ENCODE assay signal across 12 cellular contexts in the genomic region with DNA sequence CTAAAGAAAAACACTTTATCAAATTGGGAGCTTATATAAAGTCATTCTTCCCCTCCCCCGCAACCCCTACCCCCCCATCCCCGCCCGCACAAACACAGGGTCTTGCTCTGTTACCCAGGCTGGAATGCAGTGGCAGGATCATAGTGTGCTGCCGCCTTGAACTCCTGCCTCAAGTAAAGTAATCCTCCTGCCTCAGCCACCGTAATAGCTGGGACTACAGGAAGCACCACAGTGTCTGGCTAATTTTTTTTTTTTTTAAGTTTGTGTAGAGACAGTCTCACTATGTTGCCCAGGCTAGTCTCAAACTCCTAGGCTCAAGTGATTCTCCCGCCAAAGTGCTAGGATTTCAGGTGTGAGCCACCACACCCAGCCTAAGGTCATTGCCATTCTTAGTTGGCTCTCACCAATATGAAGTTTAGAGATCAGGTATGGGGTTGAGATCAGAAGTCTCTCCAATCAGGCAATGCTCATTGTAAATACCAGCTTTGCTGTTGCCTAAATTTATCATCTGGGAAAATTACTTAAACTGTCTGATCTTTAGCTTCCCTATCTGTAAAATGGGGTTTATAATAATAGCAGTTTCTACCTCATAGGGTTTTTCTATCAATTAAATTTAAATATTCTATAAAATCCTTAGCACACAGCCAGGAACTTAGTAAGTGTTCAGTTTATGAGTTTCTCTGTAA.
A peak's percentile ranks its signal among the peaks of the same experiment; 100 is the strongest.
DNase-seq lines count a peak whose midpoint lies in the region; ATAC-seq and TF ChIP-seq lines count a peak whose summit lies in the region.
"Had no signal": no experiment of that assay in that cellular context is flagged by ENCODE, and none has a peak within 500 bp of the region (broad histone marks: within the 10 kb centered on the region; RNA-seq: fewer than 3 reads in every experiment).

No MANE protein-coding gene starts in this region.

- peak overlapping the region; percentile 48 to 65 for H3K4me3 Mint-ChIP-seq in activated T-cell treated with anti-CD3 and anti-CD28 coated beads, Interleukin-2, amount 50 U/mL, for 72 hours
- H3K4me3 Mint-ChIP-seq in T-cell = peak overlapping the region; percentile 10 to 57 (median 14)
- H3K4me3 Mint-ChIP-seq in immature natural killer cell = peak overlapping the region in 4 of 5 donors; percentile 26 to 58 (median 44)
- no peak overlapping the region for H3K4me3 Mint-ChIP-seq in stimulated activated naive B cell treated with anti-CD40 and anti-IgM and Interleukin-4, amounts not matched to agents 10 μg/mL and 1 μg/mL and 100 μg/mL, for 72 hours

- no peak for DNase-seq in activated T-cell treated with anti-CD3 and anti-CD28 coated beads, Interleukin-2, amount 50 U/mL, for 72 hours
- no peak for DNase-seq in activated T-cell treated with anti-CD3 and anti-CD28 coated beads, Interleukin-2, amount 50 U/mL, for 1 hour
- no peak for DNase-seq in T-cell
- DNase-seq in immature natural killer cell = no peak
- DNase-seq in stimulated activated naive B cell treated with anti-CD40 and anti-IgM and Interleukin-4, amounts not matched to agents 10 μg/mL and 1 μg/mL and 100 μg/mL, for 72 hours = no peak
- DNase-seq in EL = no peak
- DNase-seq: GF-D8, kidney, NCI-H146, NCI-H774 had no signal

- H3K27me3 Mint-ChIP-seq in activated T-cell treated with anti-CD3 and anti-CD28 coated beads, Interleukin-2, amount 50 U/mL, for 72 hours (ENCODE audit: low read depth) = no peaks in the 10 kb centered on the region
- no peaks in the 10 kb centered on the region for H3K27me3 Mint-ChIP-seq in T-cell
- peaks cover 0 to 3% (median 2%) of the 10 kb centered on the region in 3 donors for H3K27me3 Mint-ChIP-seq in immature natural killer cell (ENCODE audit: low read depth in 3 of 3)
- no peaks in the 10 kb centered on the region for H3K27me3 Mint-ChIP-seq in stimulated activated naive B cell treated with anti-CD40 and anti-IgM and Interleukin-4, amounts not matched to agents 10 μg/mL and 1 μg/mL and 100 μg/mL, for 72 hours

- CTCF ChIA-PET in T-cell (lab: Charles Lee) = interaction anchor here (0.8 to 1.7 kb wide), 5 partner anchors 8 to 59 kb away, joined by 3 to 6 read pairs (median 4); no protein-coding TSS in a partner anchor

- POLR2A ChIA-PET in T-cell (lab: Charles Lee) = interaction anchor here (0.6 to 1.0 kb wide), 6 partner anchors 14 to 124 kb away, joined by 3 to 6 read pairs (median 3); no protein-coding TSS in a partner anchor

- peaks cover 97% of the 10 kb centered on the region for H3K4me1 Mint-ChIP-seq in activated T-cell treated with anti-CD3 and anti-CD28 coated beads, Interleukin-2, amount 50 U/mL, for 72 hours (ENCODE audit: low read depth)
- H3K4me1 Mint-ChIP-seq in T-cell (peaks cover 97 to 100% (median 99%) of the 10 kb centered on the region in 3 donors), immature natural killer cell (peaks cover 66 to 97% of the 10 kb centered on the region in 2 donors)
- peaks cover 42 to 92% of the 10 kb centered on the region in 2 donors for H3K4me1 Mint-ChIP-seq in stimulated activated naive B cell treated with anti-CD40 and anti-IgM and Interleukin-4, amounts not matched to agents 10 μg/mL and 1 μg/mL and 100 μg/mL, for 72 hours

- peak overlapping the region; percentile 89 for H3K27ac Mint-ChIP-seq in activated T-cell treated with anti-CD3 and anti-CD28 coated beads, Interleukin-2, amount 50 U/mL, for 72 hours
- H3K27ac Mint-ChIP-seq in T-cell (peak overlapping the region; percentile 86 to 95), immature natural killer cell (peak overlapping the region; percentile 78 to 88 (median 82))
- peak overlapping the region; percentile 59 for H3K27ac Mint-ChIP-seq in stimulated activated naive B cell treated with anti-CD40 and anti-IgM and Interleukin-4, amounts not matched to agents 10 μg/mL and 1 μg/mL and 100 μg/mL, for 72 hours

- peaks cover 0 to 3% of the 10 kb centered on the region in 2 donors for H3K9me3 Mint-ChIP-seq in activated T-cell treated with anti-CD3 and anti-CD28 coated beads, Interleukin-2, amount 50 U/mL, for 72 hours
- no peaks in the 10 kb centered on the region for H3K9me3 Mint-ChIP-seq in T-cell
- H3K9me3 Mint-ChIP-seq in immature natural killer cell = no peaks in the 10 kb centered on the region
- H3K9me3 Mint-ChIP-seq in stimulated activated naive B cell treated with anti-CD40 and anti-IgM and Interleukin-4, amounts not matched to agents 10 μg/mL and 1 μg/mL and 100 μg/mL, for 72 hours = peaks cover 0 to 2% of the 10 kb centered on the region in 2 donors

- peak; percentile 18 to 21 for ATAC-seq in activated T-cell treated with anti-CD3 and anti-CD28 coated beads, Interleukin-2, amount 50 U/mL, for 72 hours (replicated peaks in 1 of 2)
- ATAC-seq in T-cell (replicated peaks in 1 of 4) (peak in 1 of 4 experiments; percentile 7), SK-N-SH treated with all-trans-retinoic acid at 6 μM for 48 hours (no peak), GM21390 (IDR thresholded peaks at IDR 0.05; ENCODE audit: unreplicated experiment) (no peak)
- no peak for ATAC-seq in stimulated activated naive B cell treated with anti-CD40 and anti-IgM and Interleukin-4, amounts not matched to agents 10 μg/mL and 1 μg/mL and 100 μg/mL, for 72 hours (replicated peaks)

- peaks cover 11 to 34% of the 10 kb centered on the region in 2 donors for H3K36me3 Mint-ChIP-seq in activated T-cell treated with anti-CD3 and anti-CD28 coated beads, Interleukin-2, amount 50 U/mL, for 72 hours (ENCODE audit: insufficient read depth in 2 of 2)
- peaks cover 50% of the 10 kb centered on the region for H3K36me3 Mint-ChIP-seq in T-cell
- peaks cover 9 to 32% (median 14%) of the 10 kb centered on the region in 3 donors for H3K36me3 Mint-ChIP-seq in immature natural killer cell
- peaks cover 42 to 64% of the 10 kb centered on the region in 2 donors for H3K36me3 Mint-ChIP-seq in stimulated activated naive B cell treated with anti-CD40 and anti-IgM and Interleukin-4, amounts not matched to agents 10 μg/mL and 1 μg/mL and 100 μg/mL, for 72 hours

TF ChIP-seq in SK-N-SH treated with all-trans-retinoic acid at 6 μM for 48 hours, 23 proteins besides CTCF, POLR2A, EP300 and RAD21 (continues in another document):
- TF ChIP-seq ZNF70 (CRISPR knock-in tag; IDR thresholded peaks at IDR 0.05) (no peak), RARB (CRISPR knock-in tag; IDR thresholded peaks at IDR 0.05) (no peak), CSDC2 (CRISPR knock-in tag; IDR thresholded peaks at IDR 0.05) (no peak), PPARA (CRISPR knock-in tag; IDR thresholded peaks at IDR 0.05; ENCODE audit: borderline replicate concordance) (no peak), ZFP30 (CRISPR knock-in tag; IDR thresholded peaks at IDR 0.05) (no peak), ARNTL (CRISPR knock-in tag; IDR thresholded peaks at IDR 0.05; ENCODE audit: borderline replicate concordance, low read depth) (no peak), ZNF565 (CRISPR knock-in tag; conservative IDR thresholded peaks at IDR 0.05; ENCODE audit: low read depth) (no peak), TCF4 (CRISPR knock-in tag; IDR thresholded peaks at IDR 0.05; ENCODE audit: borderline replicate concordance) (no peak), TOX (CRISPR knock-in tag; IDR thresholded peaks at IDR 0.05; ENCODE audit: borderline replicate concordance) (no peak), SNAI2 (CRISPR knock-in tag; IDR thresholded peaks at IDR 0.05) (no peak), ZC3H10 (CRISPR knock-in tag; IDR thresholded peaks at IDR 0.05) (no peak), ESRRG (CRISPR knock-in tag; IDR thresholded peaks at IDR 0.05) (no peak)
- TF ChIP-seq, protein P1, sequence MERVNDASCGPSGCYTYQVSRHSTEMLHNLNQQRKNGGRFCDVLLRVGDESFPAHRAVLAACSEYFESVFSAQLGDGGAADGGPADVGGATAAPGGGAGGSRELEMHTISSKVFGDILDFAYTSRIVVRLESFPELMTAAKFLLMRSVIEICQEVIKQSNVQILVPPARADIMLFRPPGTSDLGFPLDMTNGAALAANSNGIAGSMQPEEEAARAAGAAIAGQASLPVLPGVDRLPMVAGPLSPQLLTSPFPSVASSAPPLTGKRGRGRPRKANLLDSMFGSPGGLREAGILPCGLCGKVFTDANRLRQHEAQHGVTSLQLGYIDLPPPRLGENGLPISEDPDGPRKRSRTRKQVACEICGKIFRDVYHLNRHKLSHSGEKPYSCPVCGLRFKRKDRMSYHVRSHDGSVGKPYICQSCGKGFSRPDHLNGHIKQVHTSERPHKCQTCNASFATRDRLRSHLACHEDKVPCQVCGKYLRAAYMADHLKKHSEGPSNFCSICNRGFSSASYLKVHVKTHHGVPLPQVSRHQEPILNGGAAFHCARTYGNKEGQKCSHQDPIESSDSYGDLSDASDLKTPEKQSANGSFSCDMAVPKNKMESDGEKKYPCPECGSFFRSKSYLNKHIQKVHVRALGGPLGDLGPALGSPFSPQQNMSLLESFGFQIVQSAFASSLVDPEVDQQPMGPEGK (CRISPR knock-in tag; IDR thresholded peaks at IDR 0.05; ENCODE audit: borderline replicate concordance) = no peak
- TF ChIP-seq, protein P2, sequence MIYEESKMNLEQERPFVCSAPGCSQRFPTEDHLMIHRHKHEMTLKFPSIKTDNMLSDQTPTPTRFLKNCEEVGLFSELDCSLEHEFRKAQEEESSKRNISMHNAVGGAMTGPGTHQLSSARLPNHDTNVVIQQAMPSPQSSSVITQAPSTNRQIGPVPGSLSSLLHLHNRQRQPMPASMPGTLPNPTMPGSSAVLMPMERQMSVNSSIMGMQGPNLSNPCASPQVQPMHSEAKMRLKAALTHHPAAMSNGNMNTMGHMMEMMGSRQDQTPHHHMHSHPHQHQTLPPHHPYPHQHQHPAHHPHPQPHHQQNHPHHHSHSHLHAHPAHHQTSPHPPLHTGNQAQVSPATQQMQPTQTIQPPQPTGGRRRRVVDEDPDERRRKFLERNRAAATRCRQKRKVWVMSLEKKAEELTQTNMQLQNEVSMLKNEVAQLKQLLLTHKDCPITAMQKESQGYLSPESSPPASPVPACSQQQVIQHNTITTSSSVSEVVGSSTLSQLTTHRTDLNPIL (CRISPR knock-in tag; IDR thresholded peaks at IDR 0.05; ENCODE audit: low read depth) = no peak

Comparison
In these comparisons a context has a peak if more than half of its experiments do, and no peak if none do; other contexts are left out.
1. ATAC-seq: peak in activated T-cell treated with anti-CD3 and anti-CD28 coated beads, Interleukin-2, amount 50 U/mL, for 72 hours (2 of 2); none in stimulated activated naive B cell treated with anti-CD40 and anti-IgM and Interleukin-4, amounts not matched to agents 10 μg/mL and 1 μg/mL and 100 μg/mL, for 72 hours (0 of 2), SK-N-SH treated with all-trans-retinoic acid at 6 μM for 48 hours (single experiment) and GM21390 (single experiment).
2. H3K4me3 Mint-ChIP-seq: peak in activated T-cell treated with anti-CD3 and anti-CD28 coated beads, Interleukin-2, amount 50 U/mL, for 72 hours (2 of 2), T-cell (3 of 3) and immature natural killer cell (4 of 5); none in stimulated activated naive B cell treated with anti-CD40 and anti-IgM and Interleukin-4, amounts not matched to agents 10 μg/mL and 1 μg/mL and 100 μg/mL, for 72 hours (0 of 2).
3. Peak in every context shown above with its lines, with median percentiles within 50 percentile points of each other: H3K27ac Mint-ChIP-seq.